15 cellular contexts compared by ENCODE assay signal in the genomic region with DNA sequence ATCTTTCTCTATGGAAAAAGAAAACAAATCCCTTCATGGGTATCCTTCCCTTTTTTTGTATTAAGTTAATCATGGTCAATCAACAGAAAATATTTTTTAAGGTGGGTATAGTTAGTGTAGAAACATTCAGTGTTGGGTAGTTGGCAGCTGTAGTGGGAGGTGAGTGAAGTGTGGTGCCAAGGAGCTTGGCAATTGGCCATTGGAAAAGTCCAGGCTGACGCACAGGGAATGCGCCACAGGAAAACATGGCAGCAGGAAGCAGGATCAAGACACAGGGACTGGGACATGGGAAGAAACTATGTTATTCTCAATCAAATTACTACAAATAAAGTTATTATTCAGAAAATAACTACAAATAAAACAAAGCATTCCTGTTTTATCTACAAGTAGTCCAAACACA. TPM values are rescaled to one million over a fixed set of nuclear protein-coding genes. Genes with fewer than 3 reads are reported as not detected.
A peak's percentile ranks its signal among the peaks of the same experiment; 100 is the strongest.
DNase-seq lines count a peak whose midpoint lies in the region; ATAC-seq lines count a peak whose summit lies in the region.
"Had no signal": no experiment of that assay in that cellular context is flagged by ENCODE, and none has a peak within 500 bp of the region (broad histone marks: within the 10 kb centered on the region; RNA-seq: fewer than 3 reads in every experiment).

No MANE protein-coding gene starts in this region.

- in situ Hi-C loops in ACHN (cut with HindIII; ENCODE audit: low pct_ligation_motif_present, low pct_unique_long_range_greater_than_20kb, low sequenced_read_pairs) = no loop called here

- peak; percentile 29 for DNase-seq in NCI-H1092 treated with DMSO at 0.1 percent for 48 hours (lab: John Stamatoyannopoulos, UW)
- no peak for DNase-seq in NCI-H1092 (lab: John Stamatoyannopoulos, UW)
- DNase-seq in Daoy (ENCODE audit: low read depth) = peak; percentile 25
- peak; percentile 32 for DNase-seq in dermis blood vessel endothelial cell
- DNase-seq in lung microvascular endothelial cell (ENCODE audit: low read depth in 2 of 2) = peak; percentile 43 to 60
- DNase-seq in AG20443 (ENCODE audit: low spot score) = no peak
- no peak for DNase-seq in ACHN
- DNase-seq: CD8-positive, alpha-beta memory T cell; NCI-H1105; NCI-H1694 treated with DMSO at 0.1 percent for 48 hours; NCI-H2107; NCI-H345; PC-9 had no signal

- ATAC-seq in GM18868 (IDR thresholded peaks at IDR 0.05; ENCODE audit: unreplicated experiment) = no peak
- ATAC-seq: GM23338 had no signal

RNA-seq across cellular contexts. Expression of a gene that starts 20.0 kb away (rescaled TPM):
- 36.4 and 50.0 TPM in 2 replicates for total RNA-seq in Daoy (2014; rRNA removed; shearing (Covaris generic))
- total RNA-seq in dermis blood vessel endothelial cell (15.7 and 33.1 TPM in 2 replicates), lung microvascular endothelial cell (8.1 and 13.7 TPM in 2 replicates)

RNA-seq across cellular contexts. Expression of a gene that starts 36.5 kb away (rescaled TPM):
- 5.2 and 19.3 TPM in 2 replicates for total RNA-seq in Daoy (2014; rRNA removed; shearing (Covaris generic))
- total RNA-seq in dermis blood vessel endothelial cell (28.9 and 42.2 TPM in 2 replicates), lung microvascular endothelial cell (12.4 and 21.0 TPM in 2 replicates)

Comparison
In these comparisons a context has a peak if more than half of its experiments do, and no peak if none do; other contexts are left out.
1. DNase-seq: peak in NCI-H1092 treated with DMSO at 0.1 percent for 48 hours (single experiment), Daoy (single experiment), dermis blood vessel endothelial cell (single experiment) and lung microvascular endothelial cell (2 of 2); none in NCI-H1092 (single experiment), AG20443 (single experiment) and ACHN (single experiment).